ENCODE assay signal across 11 cellular contexts in the genomic region with DNA sequence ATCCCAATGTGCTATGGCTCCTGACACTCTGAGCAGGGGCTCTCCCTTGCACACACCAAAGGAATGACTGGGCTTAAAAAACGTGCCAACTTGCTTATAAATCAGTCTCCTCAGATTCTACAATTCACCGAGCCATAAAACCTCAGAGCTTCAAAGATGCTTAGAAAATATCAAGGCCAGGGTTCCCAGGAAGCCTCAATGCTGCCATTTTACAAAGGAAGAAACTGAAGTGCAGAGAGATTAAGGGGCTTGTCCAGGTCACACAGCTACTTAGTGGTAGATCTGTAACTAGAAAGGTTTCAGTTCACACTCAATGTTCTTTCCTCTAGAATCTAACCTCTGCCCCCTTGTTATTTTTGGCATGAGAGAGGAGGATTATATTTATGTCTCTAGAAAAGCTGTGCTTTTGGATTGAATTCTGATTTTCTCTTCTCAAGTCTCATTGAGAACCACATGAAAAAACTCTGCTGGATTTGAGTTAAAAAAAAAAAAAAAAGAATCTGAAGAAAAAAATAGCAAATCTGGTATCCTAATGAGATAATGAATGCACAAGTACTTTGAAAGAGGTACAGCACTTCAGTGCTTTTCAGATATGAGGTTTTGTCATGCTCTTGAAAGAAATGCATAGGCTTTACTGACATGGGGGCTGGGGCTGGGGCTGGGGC. TPM values are rescaled to one million over a fixed set of nuclear protein-coding genes. Genes with fewer than 3 reads are reported as not detected.
DNase-seq lines count a peak whose midpoint lies in the region; ATAC-seq and TF ChIP-seq lines count a peak whose summit lies in the region.
"Had no signal": no experiment of that assay in that cellular context is flagged by ENCODE, and none has a peak within 500 bp of the region (broad histone marks: within the 10 kb centered on the region; RNA-seq: fewer than 3 reads in every experiment).

No MANE protein-coding gene starts in this region.

- TF ChIP-seq CTCF in RWPE1 (conservative IDR thresholded peaks at IDR 0.05; ENCODE audit: low read depth) = no peak

- DNase-seq in activated T-cell treated with anti-CD3 and anti-CD28 coated beads, Interleukin-2, amount 50 U/mL, for 72 hours = no peak
- DNase-seq in activated T-cell treated with anti-CD3 and anti-CD28 coated beads, Interleukin-2, amount 50 U/mL, for 1 hour = no peak
- DNase-seq in renal cortical epithelial cell (ENCODE audit: low read depth) = peak; percentile 86
- no peak for DNase-seq in T-helper 9 cell
- DNase-seq in RWPE1 (ENCODE audit: low spot score) = no peak
- DNase-seq in iPS-NIHi11 (ENCODE audit: low spot score) = no peak
- DNase-seq: amniotic stem cell, NCI-H1092 had no signal

- POLR2A ChIA-PET in RWPE1 (lab: Yijun Ruan, JAX; ENCODE audit: low non-redundant PET) = no interaction called here

- no peak overlapping the region for H3K27ac ChIP-seq in RWPE1
- H3K27ac ChIP-seq: neutrophil had no signal

- peaks cover 33% of the 10 kb centered on the region for H3K4me1 Mint-ChIP-seq in activated T-cell treated with anti-CD3 and anti-CD28 coated beads, Interleukin-2, amount 50 U/mL, for 72 hours (ENCODE audit: low read depth)

- peak in 1 of 2 donors; percentile 14 for ATAC-seq in activated T-cell treated with anti-CD3 and anti-CD28 coated beads, Interleukin-2, amount 50 U/mL, for 72 hours (replicated peaks in 1 of 2)
- peak; percentile 48 for ATAC-seq in GM21737 (IDR thresholded peaks at IDR 0.05; ENCODE audit: unreplicated experiment)
- ATAC-seq in HG03460 (IDR thresholded peaks at IDR 0.05; ENCODE audit: unreplicated experiment) = peak; percentile 46

- H3K4me3 Mint-ChIP-seq in activated T-cell treated with anti-CD3 and anti-CD28 coated beads, Interleukin-2, amount 50 U/mL, for 72 hours = peak overlapping the region; percentile 46 to 75

- H3K27ac Mint-ChIP-seq in activated T-cell treated with anti-CD3 and anti-CD28 coated beads, Interleukin-2, amount 50 U/mL, for 72 hours = peak overlapping the region; percentile 41

- H3K27me3 Mint-ChIP-seq in activated T-cell treated with anti-CD3 and anti-CD28 coated beads, Interleukin-2, amount 50 U/mL, for 72 hours (ENCODE audit: low read depth) = peaks cover 15% of the 10 kb centered on the region

- CTCF ChIA-PET in RWPE1 (lab: Yijun Ruan, JAX) = interaction anchor here (0.5 to 0.8 kb wide), 3 partner anchors 9 to 140 kb away, joined by 3 to 7 read pairs (median 5); no protein-coding TSS in a partner anchor

- peaks cover 17 to 29% of the 10 kb centered on the region in 2 donors for H3K36me3 Mint-ChIP-seq in activated T-cell treated with anti-CD3 and anti-CD28 coated beads, Interleukin-2, amount 50 U/mL, for 72 hours (ENCODE audit: insufficient read depth in 2 of 2)

- H3K9me3 Mint-ChIP-seq in activated T-cell treated with anti-CD3 and anti-CD28 coated beads, Interleukin-2, amount 50 U/mL, for 72 hours = peaks cover 2 to 11% of the 10 kb centered on the region in 2 donors

RNA-seq across cellular contexts. Expression of a gene that starts 22.3 kb away (rescaled TPM):
- 10 to 100 TPM; 17.3 to 31.5 TPM for total RNA-seq in activated T-cell treated with anti-CD3 and anti-CD28 coated beads, Interleukin-2, amount 50 U/mL, for 72 hours
- total RNA-seq in renal cortical epithelial cell = 12.0 and 22.7 TPM in 2 replicates
